Comparison of ENCODE assay signal across 1 cellular context in genomic region chr10:108545921-108546320, GRCh38.
TF ChIP-seq lines count a peak whose summit lies in the region.

No MANE protein-coding gene starts in this region.

TF ChIP-seq in WTC11, 78 proteins besides CTCF, POLR2A, EP300 and RAD21 (continued from another document):
- no peak for TF ChIP-seq ZNF532 (CRISPR knock-in tag; IDR thresholded peaks at IDR 0.05; ENCODE audit: borderline replicate concordance)
- TF ChIP-seq, protein P1, sequence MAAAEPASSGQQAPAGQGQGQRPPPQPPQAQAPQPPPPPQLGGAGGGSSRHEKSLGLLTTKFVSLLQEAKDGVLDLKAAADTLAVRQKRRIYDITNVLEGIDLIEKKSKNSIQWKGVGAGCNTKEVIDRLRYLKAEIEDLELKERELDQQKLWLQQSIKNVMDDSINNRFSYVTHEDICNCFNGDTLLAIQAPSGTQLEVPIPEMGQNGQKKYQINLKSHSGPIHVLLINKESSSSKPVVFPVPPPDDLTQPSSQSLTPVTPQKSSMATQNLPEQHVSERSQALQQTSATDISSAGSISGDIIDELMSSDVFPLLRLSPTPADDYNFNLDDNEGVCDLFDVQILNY (CRISPR knock-in tag; IDR thresholded peaks at IDR 0.05), result no peak
- no peak for TF ChIP-seq PRRX2 (CRISPR knock-in tag; IDR thresholded peaks at IDR 0.05)
- TF ChIP-seq, protein P2, sequence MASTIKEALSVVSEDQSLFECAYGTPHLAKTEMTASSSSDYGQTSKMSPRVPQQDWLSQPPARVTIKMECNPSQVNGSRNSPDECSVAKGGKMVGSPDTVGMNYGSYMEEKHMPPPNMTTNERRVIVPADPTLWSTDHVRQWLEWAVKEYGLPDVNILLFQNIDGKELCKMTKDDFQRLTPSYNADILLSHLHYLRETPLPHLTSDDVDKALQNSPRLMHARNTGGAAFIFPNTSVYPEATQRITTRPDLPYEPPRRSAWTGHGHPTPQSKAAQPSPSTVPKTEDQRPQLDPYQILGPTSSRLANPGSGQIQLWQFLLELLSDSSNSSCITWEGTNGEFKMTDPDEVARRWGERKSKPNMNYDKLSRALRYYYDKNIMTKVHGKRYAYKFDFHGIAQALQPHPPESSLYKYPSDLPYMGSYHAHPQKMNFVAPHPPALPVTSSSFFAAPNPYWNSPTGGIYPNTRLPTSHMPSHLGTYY (CRISPR knock-in tag; IDR thresholded peaks at IDR 0.05), result no peak
- TF ChIP-seq CDX4 (CRISPR knock-in tag; IDR thresholded peaks at IDR 0.05; ENCODE audit: borderline replicate concordance), result no peak
